Comparison of ENCODE assay signal across 1 cellular context in the genomic region with DNA sequence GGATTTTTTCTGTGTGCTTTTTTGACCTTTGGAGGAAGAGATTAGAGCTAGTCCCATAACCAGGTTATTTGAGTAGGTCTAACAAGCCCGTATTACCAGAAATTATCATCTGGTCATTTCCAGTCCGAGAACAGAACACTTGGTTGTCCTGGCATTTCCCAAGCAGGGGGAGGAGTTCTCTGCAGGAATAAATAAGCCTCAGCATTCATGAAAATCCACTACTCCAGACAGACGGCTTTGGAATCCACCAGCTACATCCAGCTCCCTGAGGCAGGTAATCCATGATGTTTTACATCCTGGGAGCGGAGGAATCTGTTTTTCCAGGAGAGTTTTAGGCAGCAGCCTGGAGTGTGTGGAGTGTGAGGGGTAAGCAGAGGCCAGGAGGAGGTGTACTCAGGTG.
TF ChIP-seq lines count a peak whose summit lies in the region.

Gene SERPINA3 (plus strand): TSS at position 218 of the 400 bp plus-strand sequence. CDS start 2,051 bp downstream, outside the sequence.

TF ChIP-seq in HepG2, 621 proteins besides CTCF, POLR2A, EP300 and RAD21 (continued from another document and continues in another):
- TF ChIP-seq SATB2 (CRISPR knock-in tag; IDR thresholded peaks at IDR 0.05) (0 out of 2 replicates have a peak, but pooled peaks have one; percentile 67), PPARG (CRISPR knock-in tag; conservative IDR thresholded peaks at IDR 0.05) (no peak), ZNF564 (CRISPR knock-in tag; IDR thresholded peaks at IDR 0.05) (no peak; the same call in 1 of the 2 replicates), IRF2 (CRISPR knock-in tag; IDR thresholded peaks at IDR 0.05) (peak; percentile 51; the same call in 1 of the 2 replicates), SMAD3 (CRISPR knock-in tag; IDR thresholded peaks at IDR 0.05) (peak; percentile 75), HNF1B (CRISPR knock-in tag; IDR thresholded peaks at IDR 0.05) (0 out of 2 replicates have a peak, but pooled peaks have one; percentile 40), ZNF713 (CRISPR knock-in tag; IDR thresholded peaks at IDR 0.05) (no peak), MTF2 (CRISPR knock-in tag; IDR thresholded peaks at IDR 0.05; ENCODE audit: borderline replicate concordance) (no peak), ZNF770 (CRISPR knock-in tag; IDR thresholded peaks at IDR 0.05) (no peak), ZKSCAN1 (IDR thresholded peaks at IDR 0.05; ENCODE audit: low read length) (no peak), HDAC2 (CRISPR knock-in tag; IDR thresholded peaks at IDR 0.05) (no peak), SAP130 (CRISPR knock-in tag; IDR thresholded peaks at IDR 0.05; ENCODE audit: low read depth) (peak; percentile 71), ZNF383 (CRISPR knock-in tag; IDR thresholded peaks at IDR 0.05; ENCODE audit: borderline replicate concordance) (no peak), ZNF841 (CRISPR knock-in tag; IDR thresholded peaks at IDR 0.05; ENCODE audit: borderline replicate concordance) (no peak), ZNF562 (CRISPR knock-in tag; IDR thresholded peaks at IDR 0.05; ENCODE audit: borderline replicate concordance) (peak; percentile 57; the same call in 1 of the 2 replicates), ZNF670 (CRISPR knock-in tag; IDR thresholded peaks at IDR 0.05; ENCODE audit: borderline replicate concordance) (no peak), PRPF4 (IDR thresholded peaks at IDR 0.05; ENCODE audit: low read depth, low read length, poor library complexity, severe bottlenecking) (no peak), CERS6 (CRISPR knock-in tag; IDR thresholded peaks at IDR 0.05) (no peak), ZNF605 (CRISPR knock-in tag; IDR thresholded peaks at IDR 0.05) (no peak), NR2C2 (CRISPR knock-in tag; IDR thresholded peaks at IDR 0.05; ENCODE audit: borderline replicate concordance) (no peak), FOXM1 (CRISPR knock-in tag; IDR thresholded peaks at IDR 0.05) (no peak), FOXJ3 (CRISPR knock-in tag; IDR thresholded peaks at IDR 0.05; ENCODE audit: borderline replicate concordance) (peak; percentile 26; the same call in 1 of the 2 replicates), ZSCAN20 (CRISPR knock-in tag; IDR thresholded peaks at IDR 0.05; ENCODE audit: borderline replicate concordance) (no peak), SOX6 (IDR thresholded peaks at IDR 0.05) (no peak), SOX6 (CRISPR knock-in tag; IDR thresholded peaks at IDR 0.05) (peak; percentile 56; the same call in 1 of the 2 replicates), CEBPZ (IDR thresholded peaks at IDR 0.05; ENCODE audit: low read length) (no peak), ZNF704 (CRISPR knock-in tag; IDR thresholded peaks at IDR 0.05; ENCODE audit: borderline replicate concordance) (no peak), ZBTB10 (CRISPR knock-in tag; IDR thresholded peaks at IDR 0.05; ENCODE audit: borderline replicate concordance) (no peak), ZNF354B (CRISPR knock-in tag; IDR thresholded peaks at IDR 0.05) (0 out of 2 replicates have a peak, but pooled peaks have one; percentile 72)
- TF ChIP-seq, protein P1, sequence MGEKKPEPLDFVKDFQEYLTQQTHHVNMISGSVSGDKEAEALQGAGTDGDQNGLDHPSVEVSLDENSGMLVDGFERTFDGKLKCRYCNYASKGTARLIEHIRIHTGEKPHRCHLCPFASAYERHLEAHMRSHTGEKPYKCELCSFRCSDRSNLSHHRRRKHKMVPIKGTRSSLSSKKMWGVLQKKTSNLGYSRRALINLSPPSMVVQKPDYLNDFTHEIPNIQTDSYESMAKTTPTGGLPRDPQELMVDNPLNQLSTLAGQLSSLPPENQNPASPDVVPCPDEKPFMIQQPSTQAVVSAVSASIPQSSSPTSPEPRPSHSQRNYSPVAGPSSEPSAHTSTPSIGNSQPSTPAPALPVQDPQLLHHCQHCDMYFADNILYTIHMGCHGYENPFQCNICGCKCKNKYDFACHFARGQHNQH (CRISPR knock-in tag; IDR thresholded peaks at IDR 0.05): peak; percentile 65; the same call in 1 of the 2 replicates
- TF ChIP-seq, protein P2, sequence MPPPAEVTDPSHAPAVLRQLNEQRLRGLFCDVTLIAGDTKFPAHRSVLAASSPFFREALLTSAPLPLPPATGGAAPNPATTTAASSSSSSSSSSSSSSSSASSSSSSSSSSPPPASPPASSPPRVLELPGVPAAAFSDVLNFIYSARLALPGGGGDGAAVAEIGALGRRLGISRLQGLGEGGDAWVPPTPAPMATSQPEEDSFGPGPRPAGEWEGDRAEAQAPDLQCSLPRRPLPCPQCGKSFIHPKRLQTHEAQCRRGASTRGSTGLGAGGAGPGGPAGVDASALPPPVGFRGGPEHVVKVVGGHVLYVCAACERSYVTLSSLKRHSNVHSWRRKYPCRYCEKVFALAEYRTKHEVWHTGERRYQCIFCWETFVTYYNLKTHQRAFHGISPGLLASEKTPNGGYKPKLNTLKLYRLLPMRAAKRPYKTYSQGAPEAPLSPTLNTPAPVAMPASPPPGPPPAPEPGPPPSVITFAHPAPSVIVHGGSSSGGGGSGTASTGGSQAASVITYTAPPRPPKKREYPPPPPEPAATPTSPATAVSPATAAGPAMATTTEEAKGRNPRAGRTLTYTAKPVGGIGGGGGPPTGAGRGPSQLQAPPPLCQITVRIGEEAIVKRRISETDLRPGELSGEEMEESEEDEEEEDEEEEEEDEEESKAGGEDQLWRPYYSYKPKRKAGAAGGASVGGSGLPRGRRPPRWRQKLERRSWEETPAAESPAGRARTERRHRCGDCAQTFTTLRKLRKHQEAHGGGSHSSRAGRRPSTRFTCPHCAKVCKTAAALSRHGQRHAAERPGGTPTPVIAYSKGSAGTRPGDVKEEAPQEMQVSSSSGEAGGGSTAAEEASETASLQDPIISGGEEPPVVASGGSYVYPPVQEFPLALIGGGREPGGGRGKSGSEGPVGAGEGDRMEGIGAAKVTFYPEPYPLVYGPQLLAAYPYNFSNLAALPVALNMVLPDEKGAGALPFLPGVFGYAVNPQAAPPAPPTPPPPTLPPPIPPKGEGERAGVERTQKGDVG (CRISPR knock-in tag; IDR thresholded peaks at IDR 0.05; ENCODE audit: borderline replicate concordance): no peak
- TF ChIP-seq, protein P3, sequence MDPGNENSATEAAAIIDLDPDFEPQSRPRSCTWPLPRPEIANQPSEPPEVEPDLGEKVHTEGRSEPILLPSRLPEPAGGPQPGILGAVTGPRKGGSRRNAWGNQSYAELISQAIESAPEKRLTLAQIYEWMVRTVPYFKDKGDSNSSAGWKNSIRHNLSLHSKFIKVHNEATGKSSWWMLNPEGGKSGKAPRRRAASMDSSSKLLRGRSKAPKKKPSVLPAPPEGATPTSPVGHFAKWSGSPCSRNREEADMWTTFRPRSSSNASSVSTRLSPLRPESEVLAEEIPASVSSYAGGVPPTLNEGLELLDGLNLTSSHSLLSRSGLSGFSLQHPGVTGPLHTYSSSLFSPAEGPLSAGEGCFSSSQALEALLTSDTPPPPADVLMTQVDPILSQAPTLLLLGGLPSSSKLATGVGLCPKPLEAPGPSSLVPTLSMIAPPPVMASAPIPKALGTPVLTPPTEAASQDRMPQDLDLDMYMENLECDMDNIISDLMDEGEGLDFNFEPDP (CRISPR knock-in tag; conservative IDR thresholded peaks at IDR 0.05): no peak
- TF ChIP-seq, protein P4, sequence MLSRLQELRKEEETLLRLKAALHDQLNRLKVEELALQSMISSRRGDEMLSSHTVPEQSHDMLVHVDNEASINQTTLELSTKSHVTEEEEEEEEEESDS (CRISPR knock-in tag; IDR thresholded peaks at IDR 0.05; ENCODE audit: borderline replicate concordance): peak; percentile 66; the same call in 1 of the 2 replicates
